Comparison of ENCODE assay signal across 16 cellular contexts in the genomic region with DNA sequence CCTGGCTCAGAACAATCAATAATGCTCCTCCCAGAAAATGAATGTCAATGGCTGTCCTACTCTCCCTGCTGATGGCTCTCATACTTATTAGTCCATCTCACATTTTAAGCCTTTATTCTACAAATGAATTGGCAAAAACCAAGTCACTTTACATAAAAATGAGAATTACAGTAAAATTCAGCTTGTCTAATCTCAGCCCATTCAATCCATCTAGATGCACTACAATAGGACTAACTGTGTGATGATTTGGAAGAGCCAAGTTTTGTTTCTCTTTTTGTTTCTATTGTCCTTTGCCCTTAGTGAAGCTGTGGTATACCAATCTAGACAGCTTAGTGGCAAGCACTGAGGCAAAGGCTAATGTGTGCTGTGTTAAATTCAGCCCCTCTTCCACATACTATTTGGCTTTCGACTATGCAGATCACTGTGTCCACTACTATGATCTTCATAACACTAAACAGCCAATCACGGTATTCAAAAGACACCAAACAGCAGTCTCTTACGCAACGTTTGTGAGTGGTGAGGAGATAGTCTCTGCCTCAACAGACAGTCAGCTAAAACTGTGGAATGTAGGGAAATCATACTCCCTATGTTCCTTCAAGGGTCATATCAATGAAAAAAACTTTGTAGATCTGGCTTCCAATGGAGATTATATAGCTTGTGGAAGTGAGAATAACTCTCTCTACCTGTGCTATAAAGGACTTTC.
DNase-seq lines count a peak whose midpoint lies in the region; ATAC-seq, FAIRE-seq and TF ChIP-seq lines count a peak whose summit lies in the region.
"Had no signal": no experiment of that assay in that cellular context is flagged by ENCODE, and none has a peak within 500 bp of the region (broad histone marks: within the 10 kb centered on the region; RNA-seq: fewer than 3 reads in every experiment).

No MANE protein-coding gene starts in this region.

- H3K36me3 Mint-ChIP-seq in neural progenitor cell = peaks cover 1% of the 10 kb centered on the region
- H3K36me3 Mint-ChIP-seq: CD4-positive, alpha-beta memory T cell had no signal

- SMC1A ChIA-PET in GM12878 (lab: Charles Lee; ENCODE audit: uncharacterized antibody, unreplicated experiment) = interaction anchor here (1.3 kb wide), 1 partner anchor 13 kb away, joined by 4 read pairs; no protein-coding TSS in a partner anchor

- no peaks in the 10 kb centered on the region for H3K27me3 Mint-ChIP-seq in neural progenitor cell (ENCODE audit: insufficient read depth, low read depth)
- H3K27me3 Mint-ChIP-seq: CD4-positive, alpha-beta memory T cell had no signal

- H3K4me1 ChIP-seq in BLaER1 treated with 17β-estradiol and CSF1 and Interleukin-3, amounts not matched to agents 10 nM and 100 nM = peaks cover 12 to 29% (median 16%) of the 10 kb centered on the region in 10 experiments
- H3K4me1 ChIP-seq in HAP-1 (peaks cover 11% of the 10 kb centered on the region), GM12878 (ENCODE audit: control insufficient read depth, insufficient read depth, low read length) (no peaks in the 10 kb centered on the region), neural progenitor cell (peaks cover 3% of the 10 kb centered on the region)

- H3K9me3 ChIP-seq in BLaER1 treated with 17β-estradiol and CSF1 and Interleukin-3, amounts not matched to agents 10 nM and 100 nM (replicated peaks in 1 of 11) = no peaks in the 10 kb centered on the region
- H3K9me3 ChIP-seq in HAP-1 (no peaks in the 10 kb centered on the region), GM12878 (replicated peaks; ENCODE audit: control insufficient read depth, insufficient read depth, low read length) (no peaks in the 10 kb centered on the region), neural progenitor cell (ENCODE audit: low read depth) (no peaks in the 10 kb centered on the region)

- H3K79me2 ChIP-seq in GM12878 (ENCODE audit: control insufficient read depth, insufficient read depth, low read length) (no peaks in the 10 kb centered on the region), neural progenitor cell (ENCODE audit: low read depth) (no peaks in the 10 kb centered on the region)

- RAD21 ChIA-PET in GM12878 (lab: Charles Lee; ENCODE audit: unreplicated experiment) = no interaction called here

- 39% methylated on average over 4 of the region's 4 CpGs for WGBS in GM12878 (ENCODE audit: insufficient coverage, insufficient replicate concordance, low lambda C conversion rate, missing lambda C conversion rate)

- in situ Hi-C loops in HAP-1 (cut with MboI; ENCODE audit: low sequenced_read_pairs) (no loop called here), GM12878 (cut with MboI) (no loop called here)

- no peaks in the 10 kb centered on the region for H3K27me3 ChIP-seq in BLaER1 treated with 17β-estradiol and CSF1 and Interleukin-3, amounts not matched to agents 10 nM and 100 nM
- H3K27me3 ChIP-seq in HAP-1 (ENCODE audit: low read depth) = no peaks in the 10 kb centered on the region
- H3K27me3 ChIP-seq in GM12878 (replicated peaks in 1 of 2; ENCODE audit: control insufficient read depth in 2 of 2, insufficient read depth in 2 of 2, low read length in 1 of 2) = no peaks in the 10 kb centered on the region
- no peaks in the 10 kb centered on the region for H3K27me3 ChIP-seq in neural progenitor cell

- H3K9ac ChIP-seq in BLaER1 treated with 17β-estradiol and CSF1 and Interleukin-3, amounts not matched to agents 10 nM and 100 nM = no peak overlapping the region
- H3K9ac ChIP-seq in GM12878 (ENCODE audit: control insufficient read depth, insufficient read depth, low read length) (no peak overlapping the region), neural progenitor cell (no peak overlapping the region)

- BruUV-seq in GM12878 (replicated peaks; lab: Mats Ljungman, UMichigan) = no TSS peak

- peak overlapping the region; percentile 27 to 60 (median 44) for H3K4me2 ChIP-seq in BLaER1 treated with 17β-estradiol and CSF1 and Interleukin-3, amounts not matched to agents 10 nM and 100 nM
- H3K4me2 ChIP-seq in GM12878 (ENCODE audit: control insufficient read depth, insufficient read depth) (no peak overlapping the region), neural progenitor cell (no peak overlapping the region)

- peak; percentile 69 to 98 for DNase-seq in HAP-1 (ENCODE audit: low spot score in 2 of 2)
- DNase-seq in GM12878 (ENCODE audit: low read depth, low spot score) = no peak
- DNase-seq in neural progenitor cell (ENCODE audit: low spot score) = no peak
- DNase-seq in stimulated activated naive CD8-positive, alpha-beta T cell treated with anti-CD3 and anti-CD28 coated beads, Interleukin-15, Interleukin-2, amounts not matched to agents 100 U/mL and 50 U/mL, for 24 hours = no peak
- DNase-seq in NCI-H82 treated with DMSO at 0.1 percent for 48 hours (lab: John Stamatoyannopoulos, UW; ENCODE audit: unreplicated experiment) = no peak
- no peak for DNase-seq in NCI-H345 treated with DMSO at 0.1 percent for 48 hours (lab: John Stamatoyannopoulos, UW; ENCODE audit: unreplicated experiment)
- DNase-seq: ACHN; CD4-positive, alpha-beta memory T cell; DMS153; DND-41; GDM1; H9 had no signal

- peak; percentile 38; the same call in 2 of the 3 replicates for ATAC-seq in GM12878
- ATAC-seq in stimulated activated naive CD8-positive, alpha-beta T cell treated with anti-CD3 and anti-CD28 coated beads, Interleukin-15, Interleukin-2, amounts not matched to agents 100 U/mL and 50 U/mL, for 24 hours = no peak
- no peak for ATAC-seq in HG03521 (IDR thresholded peaks at IDR 0.05; ENCODE audit: unreplicated experiment)

- H3K9me3 Mint-ChIP-seq in neural progenitor cell = peaks cover 4% of the 10 kb centered on the region
- H3K9me3 Mint-ChIP-seq: H9 had no signal

- no peaks in the 10 kb centered on the region for H3K4me1 Mint-ChIP-seq in neural progenitor cell
- H3K4me1 Mint-ChIP-seq: CD4-positive, alpha-beta memory T cell had no signal

- intact Hi-C loops in GM12878 (cut with micrococcal nuclease; ENCODE audit: unreplicated experiment) = no loop called here

- no peak overlapping the region for H3K27ac Mint-ChIP-seq in neural progenitor cell
- H3K27ac Mint-ChIP-seq: CD4-positive, alpha-beta memory T cell had no signal

- FAIRE-seq in GM12878 (lab: Jason Lieb, UNC) = no peak
- FAIRE-seq: D721Med had no signal

- H3K4me3 Mint-ChIP-seq in neural progenitor cell = no peak overlapping the region
- H3K4me3 Mint-ChIP-seq: CD4-positive, alpha-beta memory T cell; H9 had no signal

- H3K27ac ChIP-seq in BLaER1 treated with 17β-estradiol and CSF1 and Interleukin-3, amounts not matched to agents 10 nM and 100 nM = peak overlapping the region in 5 of 11 experiments; percentile 1 to 43 (median 11); a peak in 4 of 22 replicates
- no peak overlapping the region for H3K27ac ChIP-seq in GM12878 (ENCODE audit: control insufficient read depth, insufficient read depth)
- no peak overlapping the region for H3K27ac ChIP-seq in neural progenitor cell
- H3K27ac ChIP-seq: C4-2B had no signal

- no peaks in the 10 kb centered on the region for H3F3A ChIP-seq in neural progenitor cell (ENCODE audit: low read depth)

- H2AFZ ChIP-seq in GM12878 (ENCODE audit: control insufficient read depth, low read depth, low read length) (no peak overlapping the region), neural progenitor cell (replicated peaks) (peak overlapping the region; percentile 2)

- no peak for TF ChIP-seq EP300 in GM12878 (IDR thresholded peaks at IDR 0.05; ENCODE audit: borderline replicate concordance in 1 of 2, control insufficient read depth in 1 of 2, low read depth in 2 of 2, low read length in 2 of 2)

- H3K4me3 ChIP-seq in BLaER1 treated with 17β-estradiol and CSF1 and Interleukin-3, amounts not matched to agents 10 nM and 100 nM = no peak overlapping the region
- H3K4me3 ChIP-seq in HAP-1 (no peak overlapping the region), GM12878 (no peak overlapping the region), neural progenitor cell (no peak overlapping the region)

- CTCF ChIA-PET in GM12878 (lab: Yijun Ruan, JAX) = no interaction called here

- no peak for TF ChIP-seq POLR2A in GM12878 (IDR thresholded peaks at IDR 0.05; ENCODE audit: low read depth, low read length)

- H3K36me3 ChIP-seq in BLaER1 treated with 17β-estradiol and CSF1 and Interleukin-3, amounts not matched to agents 10 nM and 100 nM = no peaks in the 10 kb centered on the region
- H3K36me3 ChIP-seq in HAP-1 (replicated peaks) (no peaks in the 10 kb centered on the region), GM12878 (ENCODE audit: control insufficient read depth in 2 of 2, insufficient read depth in 2 of 2, low read length in 1 of 2) (no peaks in the 10 kb centered on the region), neural progenitor cell (no peaks in the 10 kb centered on the region)

- no peaks in the 10 kb centered on the region for H4K20me1 ChIP-seq in BLaER1 treated with 17β-estradiol and CSF1 and Interleukin-3, amounts not matched to agents 10 nM and 100 nM
- H4K20me1 ChIP-seq in GM12878 (ENCODE audit: control insufficient read depth, insufficient read depth) (no peaks in the 10 kb centered on the region), neural progenitor cell (ENCODE audit: low read depth) (no peaks in the 10 kb centered on the region)

- no peak for TF ChIP-seq RAD21 in GM12878 (IDR thresholded peaks at IDR 0.05; ENCODE audit: insufficient read depth, low read depth, low read length)

- TF ChIP-seq CTCF in GM12878 (IDR thresholded peaks at IDR 0.05 in 2 of 3, conservative IDR thresholded peaks at IDR 0.05 in 1 of 3; ENCODE audit: control insufficient read depth in 2 of 3, extremely low read depth in 1 of 3, insufficient read depth in 1 of 3, low read depth in 3 of 3, low read length in 3 of 3) (no peak), neural progenitor cell (IDR thresholded peaks at IDR 0.05) (no peak)

- POLR2A ChIA-PET in GM12878 (lab: Charles Lee) = no interaction called here

TF ChIP-seq in GM12878, 131 proteins besides CTCF, POLR2A, EP300 and RAD21 (continues in another document):
- no peak for TF ChIP-seq RCOR1 (conservative IDR thresholded peaks at IDR 0.05; ENCODE audit: low read depth, low read length)
- TF ChIP-seq SRF (IDR thresholded peaks at IDR 0.05; ENCODE audit: low read depth in 2 of 2, low read length in 2 of 2) = no peak
- TF ChIP-seq ZNF207 (IDR thresholded peaks at IDR 0.05; ENCODE audit: borderline replicate concordance) = no peak
- no peak for TF ChIP-seq ZNF622 (IDR thresholded peaks at IDR 0.05)
- TF ChIP-seq TARDBP (IDR thresholded peaks at IDR 0.05; ENCODE audit: borderline replicate concordance) = no peak
- TF ChIP-seq, protein P1, sequence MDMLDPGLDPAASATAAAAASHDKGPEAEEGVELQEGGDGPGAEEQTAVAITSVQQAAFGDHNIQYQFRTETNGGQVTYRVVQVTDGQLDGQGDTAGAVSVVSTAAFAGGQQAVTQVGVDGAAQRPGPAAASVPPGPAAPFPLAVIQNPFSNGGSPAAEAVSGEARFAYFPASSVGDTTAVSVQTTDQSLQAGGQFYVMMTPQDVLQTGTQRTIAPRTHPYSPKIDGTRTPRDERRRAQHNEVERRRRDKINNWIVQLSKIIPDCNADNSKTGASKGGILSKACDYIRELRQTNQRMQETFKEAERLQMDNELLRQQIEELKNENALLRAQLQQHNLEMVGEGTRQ (IDR thresholded peaks at IDR 0.05; ENCODE audit: borderline replicate concordance, low read depth, low read length) = no peak

Comparison
In these comparisons a context has a peak if more than half of its experiments do, and no peak if none do; other contexts are left out.
1. H3K4me2 ChIP-seq: peak in BLaER1 treated with 17β-estradiol and CSF1 and Interleukin-3, amounts not matched to agents 10 nM and 100 nM (11 of 11); none in GM12878 (single experiment) and neural progenitor cell (single experiment).
2. DNase-seq: peak in HAP-1 (2 of 2); none in GM12878 (single experiment), neural progenitor cell (single experiment), stimulated activated naive CD8-positive, alpha-beta T cell treated with anti-CD3 and anti-CD28 coated beads, Interleukin-15, Interleukin-2, amounts not matched to agents 100 U/mL and 50 U/mL, for 24 hours (single experiment), NCI-H82 treated with DMSO at 0.1 percent for 48 hours (single experiment) and NCI-H345 treated with DMSO at 0.1 percent for 48 hours (single experiment).